ENCODE assay signal across 9 cellular contexts in the genomic region with DNA sequence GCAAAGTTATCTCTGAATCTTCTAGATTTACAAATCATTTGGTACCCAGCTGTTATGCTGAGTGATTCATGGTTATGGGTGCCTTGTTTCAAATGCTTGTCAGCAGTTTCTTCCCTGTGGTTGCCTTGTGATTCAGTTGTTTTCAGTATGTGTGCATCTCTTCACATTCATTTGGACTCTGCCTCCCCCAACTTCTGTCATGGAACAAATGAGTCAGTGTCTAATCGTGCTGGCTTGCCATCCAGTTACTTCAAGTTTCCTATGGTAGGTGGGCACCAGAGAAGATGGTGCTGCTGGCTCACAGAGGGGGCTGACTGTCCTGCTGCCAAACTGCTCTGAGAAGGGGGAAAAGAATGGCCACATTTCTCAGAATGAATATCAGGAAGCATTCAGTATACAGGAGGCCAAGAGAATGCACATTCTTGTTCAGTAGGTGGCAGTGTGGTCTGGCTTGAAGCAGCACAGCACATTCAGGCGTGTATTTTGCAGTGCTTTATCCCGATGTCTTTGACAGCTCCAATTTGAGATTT.
A peak's percentile ranks its signal among the peaks of the same experiment; 100 is the strongest.
DNase-seq lines count a peak whose midpoint lies in the region; ATAC-seq and TF ChIP-seq lines count a peak whose summit lies in the region.
"Had no signal": no experiment of that assay in that cellular context is flagged by ENCODE, and none has a peak within 500 bp of the region (broad histone marks: within the 10 kb centered on the region; RNA-seq: fewer than 3 reads in every experiment).

No MANE protein-coding gene starts in this region.

- no peak overlapping the region for H3K4me3 Mint-ChIP-seq in activated naive CD4-positive, alpha-beta T cell treated with anti-CD3 and anti-CD28 coated beads, Interleukin-2, amount 10 ng/mL, durations not matched to agents 7 days and 5 days

- H4K91ac ChIP-seq in neuronal stem cell (ENCODE audit: low read depth, low read length, poor library complexity): no peak overlapping the region

- H3K4me1 ChIP-seq in neuronal stem cell (ENCODE audit: control insufficient read depth in 2 of 2, insufficient read depth in 1 of 2, low read depth in 1 of 2, low read length in 2 of 2): peaks cover 0 to 2% of the 10 kb centered on the region in 2 donors

- H3K27me3 Mint-ChIP-seq in activated naive CD4-positive, alpha-beta T cell treated with anti-CD3 and anti-CD28 coated beads, Interleukin-2, amount 10 ng/mL, durations not matched to agents 7 days and 5 days: no peaks in the 10 kb centered on the region
- H3K27me3 Mint-ChIP-seq: naive thymus-derived CD4-positive, alpha-beta T cell had no signal

- no peak overlapping the region for H3K18ac ChIP-seq in neuronal stem cell (ENCODE audit: low read length)

- no peaks in the 10 kb centered on the region for H3K27me3 ChIP-seq in BJ (ENCODE audit: control insufficient read depth, insufficient read depth, low read length)
- H3K27me3 ChIP-seq in neuronal stem cell (ENCODE audit: control insufficient read depth in 3 of 3, insufficient read depth in 3 of 3, low read depth in 1 of 3, low read length in 3 of 3): no peaks in the 10 kb centered on the region

- ATAC-seq in GM18861 (IDR thresholded peaks at IDR 0.05; ENCODE audit: unreplicated experiment): peak; percentile 70
- peak; percentile 59 for ATAC-seq in HG02981 (IDR thresholded peaks at IDR 0.05; ENCODE audit: unreplicated experiment)
- ATAC-seq: naive thymus-derived CD4-positive, alpha-beta T cell had no signal

- H3K79me1 ChIP-seq in neuronal stem cell (ENCODE audit: low read depth, low read length): no peaks in the 10 kb centered on the region

- no peak overlapping the region for H2AFZ ChIP-seq in neuronal stem cell (ENCODE audit: low read length)

- DNase-seq in BJ (ENCODE audit: low read depth) (peak; percentile 14), NCI-H524 treated with DMSO at 0.1 percent for 48 hours (lab: John Stamatoyannopoulos, UW) (peak; percentile 25), islet precursor cell (peak; percentile 55), neuronal stem cell (ENCODE audit: low spot score) (no peak)
- peak; percentile 25 for DNase-seq in activated naive CD4-positive, alpha-beta T cell treated with anti-CD3 and anti-CD28 coated beads, Interleukin-2, amount 10 ng/mL, durations not matched to agents 7 days and 5 days
- DNase-seq in stimulated activated CD8-positive, alpha-beta memory T cell treated with anti-CD3 and anti-CD28 coated beads, Interleukin-2, amount 100 ng/mL, for 48 hours (ENCODE audit: low read depth in 2 of 2): peak; percentile 6 to 24

- no peak overlapping the region for H2BK15ac ChIP-seq in neuronal stem cell (ENCODE audit: low read length)

- no peak overlapping the region for H2BK12ac ChIP-seq in neuronal stem cell (ENCODE audit: low read length)

- H3K9me3 Mint-ChIP-seq in activated naive CD4-positive, alpha-beta T cell treated with anti-CD3 and anti-CD28 coated beads, Interleukin-2, amount 10 ng/mL, durations not matched to agents 7 days and 5 days: no peaks in the 10 kb centered on the region

- H3K27ac Mint-ChIP-seq in activated naive CD4-positive, alpha-beta T cell treated with anti-CD3 and anti-CD28 coated beads, Interleukin-2, amount 10 ng/mL, durations not matched to agents 7 days and 5 days: peak overlapping the region; percentile 33

- no peak overlapping the region for H4K8ac ChIP-seq in neuronal stem cell (ENCODE audit: low read depth, low read length)

- no peak overlapping the region for H3K9ac ChIP-seq in neuronal stem cell (ENCODE audit: low read depth, low read length, poor library complexity)

- H3K9me3 ChIP-seq in neuronal stem cell (replicated peaks in 1 of 2; ENCODE audit: control insufficient read depth in 2 of 2, insufficient read depth in 1 of 2, low read depth in 1 of 2, low read length in 2 of 2): no peaks in the 10 kb centered on the region

- no peak overlapping the region for H3K4me2 ChIP-seq in neuronal stem cell (ENCODE audit: insufficient read depth, low read length, poor library complexity, severe bottlenecking)

- H3K36me3 ChIP-seq in BJ (ENCODE audit: control insufficient read depth, insufficient read depth, low read length) (no peaks in the 10 kb centered on the region), neuronal stem cell (replicated peaks in 1 of 2; ENCODE audit: control insufficient read depth in 2 of 2, insufficient read depth in 2 of 2, low read length in 2 of 2) (no peaks in the 10 kb centered on the region)

- H3K36me3 Mint-ChIP-seq in activated naive CD4-positive, alpha-beta T cell treated with anti-CD3 and anti-CD28 coated beads, Interleukin-2, amount 10 ng/mL, durations not matched to agents 7 days and 5 days: no peaks in the 10 kb centered on the region
- H3K36me3 Mint-ChIP-seq: naive thymus-derived CD4-positive, alpha-beta T cell had no signal

- H3K4ac ChIP-seq in neuronal stem cell (ENCODE audit: low read length): no peak overlapping the region

- POLR2A ChIA-PET in BJ (lab: Charles Lee): no interaction called here

- CTCF ChIA-PET in BJ (lab: Yijun Ruan, JAX): interaction anchor here (0.7 to 1.1 kb wide), 2 partner anchors 13 to 14 kb away, joined by 5 read pairs; no protein-coding TSS in a partner anchor
- CTCF ChIA-PET in activated naive CD4-positive, alpha-beta T cell treated with anti-CD3 and anti-CD28 coated beads, Interleukin-2, amount 10 ng/mL, durations not matched to agents 7 days and 5 days (lab: Charles Lee): interaction anchor here (0.5 kb wide), 1 partner anchor 518 kb away, joined by 3 read pairs; no protein-coding TSS in a partner anchor

- no peak overlapping the region for H2BK120ac ChIP-seq in neuronal stem cell (ENCODE audit: low read depth, low read length)

- no peak overlapping the region for H3K14ac ChIP-seq in neuronal stem cell (ENCODE audit: low read length)

- H3K23ac ChIP-seq in neuronal stem cell (ENCODE audit: low read depth, low read length, poor library complexity): no peak overlapping the region

- H2BK5ac ChIP-seq in neuronal stem cell (ENCODE audit: low read length): no peak overlapping the region

- H3K4me1 Mint-ChIP-seq in activated naive CD4-positive, alpha-beta T cell treated with anti-CD3 and anti-CD28 coated beads, Interleukin-2, amount 10 ng/mL, durations not matched to agents 7 days and 5 days: peaks cover 8% of the 10 kb centered on the region

- TF ChIP-seq CTCF in BJ (IDR thresholded peaks at IDR 0.05; ENCODE audit: insufficient read depth, low read depth, low read length): peak; percentile 43

- WGBS in neuronal stem cell (ENCODE audit: extremely low coverage in 2 of 2, insufficient read length in 2 of 2, insufficient replicate concordance in 1 of 2), 2 donors: no CpG with 5 or more reads among the region's 3 CpGs

- H3K27ac ChIP-seq in neuronal stem cell (replicated peaks; ENCODE audit: low read length): no peak overlapping the region

- no peak overlapping the region for H2AK5ac ChIP-seq in neuronal stem cell (ENCODE audit: low read depth, low read length)

- H3K4me3 ChIP-seq in BJ (ENCODE audit: low read depth, low read length): no peak overlapping the region
- no peak overlapping the region for H3K4me3 ChIP-seq in neuronal stem cell (ENCODE audit: low read length in 2 of 2)
